15 cellular contexts compared by ENCODE assay signal in the genomic region with DNA sequence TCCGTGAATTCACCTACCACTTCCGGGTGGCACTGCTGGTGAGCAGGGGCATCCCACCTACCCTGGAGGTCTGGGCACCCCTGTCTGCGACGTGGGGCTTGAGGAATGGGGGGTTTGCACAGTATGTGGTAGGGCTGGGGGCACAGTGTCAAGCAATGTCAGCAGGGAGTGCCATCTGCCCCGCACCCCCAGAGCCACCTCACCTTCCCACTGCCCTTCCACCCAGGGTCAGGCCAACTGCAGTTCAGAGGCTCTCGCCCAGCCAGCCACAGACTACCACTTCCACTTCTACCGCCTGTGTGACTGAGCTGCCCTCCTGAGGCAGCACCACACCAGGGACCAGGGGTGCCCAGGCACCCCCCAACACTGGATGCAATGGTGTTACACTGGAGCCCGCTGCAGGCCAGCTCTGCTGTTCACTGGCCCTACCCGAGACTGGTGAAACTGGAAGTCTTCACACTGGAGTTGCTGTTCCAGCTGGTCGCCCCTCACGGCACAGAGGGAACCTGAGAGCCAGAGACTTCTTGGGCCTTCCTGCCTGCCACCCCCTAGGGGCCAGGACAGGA. TPM values are rescaled to one million over a fixed set of nuclear protein-coding genes. Genes with fewer than 3 reads are reported as not detected.
DNase-seq lines count a peak whose midpoint lies in the region; ATAC-seq and TF ChIP-seq lines count a peak whose summit lies in the region.
"Had no signal": no experiment of that assay in that cellular context is flagged by ENCODE, and none has a peak within 500 bp of the region (broad histone marks: within the 10 kb centered on the region; RNA-seq: fewer than 3 reads in every experiment).

No MANE protein-coding gene starts in this region.

- H3K4me1 ChIP-seq in spleen (peaks cover 0 to 44% (median 2%) of the 10 kb centered on the region in 6 donors), testis (no peaks in the 10 kb centered on the region)

- H3K9me3 ChIP-seq in spleen (no peaks in the 10 kb centered on the region), testis (no peaks in the 10 kb centered on the region)

- TF ChIP-seq POLR2A in spleen (IDR thresholded peaks at IDR 0.05) = no peak
- no peak for TF ChIP-seq POLR2A in testis (IDR thresholded peaks at IDR 0.05)

- H3K27me3 ChIP-seq in dorsolateral prefrontal cortex (no peaks in the 10 kb centered on the region), spleen (replicated peaks in 1 of 7) (no peaks in the 10 kb centered on the region), testis (no peaks in the 10 kb centered on the region)
- H3K27me3 ChIP-seq: cardiac muscle cell had no signal

- H3K4me3 ChIP-seq in dorsolateral prefrontal cortex (no peak overlapping the region), spleen (no peak overlapping the region), testis (no peak overlapping the region)
- H3K4me3 ChIP-seq: cardiac muscle cell had no signal

- WGBS in spleen, 5 donors = 81 to 89% (median 84%) methylated on average over 7 to 11 of the region's 11 CpGs
- 81% methylated on average over 11 of the region's 11 CpGs; no CpG with 5 or more reads in 1 of the 2 donors for WGBS in testis, 2 donors

- TF ChIP-seq CTCF in dorsolateral prefrontal cortex (IDR thresholded peaks at IDR 0.05 in 54 of 56, conservative IDR thresholded peaks at IDR 0.05 in 2 of 56; ENCODE audit: low read depth in 1 of 56, partially characterized antibody in 56 of 56) = no peak
- TF ChIP-seq CTCF in spleen (IDR thresholded peaks at IDR 0.05 in 8 of 11, conservative IDR thresholded peaks at IDR 0.05 in 3 of 11) = no peak
- TF ChIP-seq CTCF in testis (IDR thresholded peaks at IDR 0.05) = no peak

- H3K36me3 ChIP-seq in spleen (peaks cover 0 to 78% (median 61%) of the 10 kb centered on the region in 6 donors), testis (ENCODE audit: low read depth, missing control alignments) (no peaks in the 10 kb centered on the region)

- DNase-seq in dorsolateral prefrontal cortex = no peak
- DNase-seq in spleen = peak; percentile 68
- no peak for DNase-seq in testis
- DNase-seq in middle frontal gyrus (ENCODE audit: extremely low spot score, low spot score) = no peak
- no peak for DNase-seq in stimulated activated naive CD4-positive, alpha-beta T cell treated with Interleukin-2 at 50 U/mL for 16 hours (lab: John Stamatoyannopoulos, UW)
- DNase-seq: activated CD4-positive, CD25-positive, alpha-beta regulatory T cell; effector CD8-positive, alpha-beta T cell; HCEC 1CT; NCI-H187 treated with DMSO at 0.1 percent for 48 hours; SIG-M5; stimulated activated CD4-positive, alpha-beta T cell treated with anti-CD3 and anti-CD28 coated beads, Interleukin-4, amount 100 ng/mL, for 4 hours; T-helper 17 cell; trophoblast cell had no signal

- peak; percentile 42 for ATAC-seq in GM21423 (IDR thresholded peaks at IDR 0.05; ENCODE audit: unreplicated experiment)
- ATAC-seq: T-helper 17 cell had no signal

- H3K27ac ChIP-seq in dorsolateral prefrontal cortex (peak overlapping the region in 34 of 59 donors; percentile 1 to 100 (median 98)), spleen (no peak overlapping the region), testis (no peak overlapping the region)

- intact Hi-C loops in dorsolateral prefrontal cortex (cut with DNase I) = no loop called here
- intact Hi-C loops in spleen (cut with DNase I; ENCODE audit: low total_unique reads) = no loop called here
- intact Hi-C loops in testis (cut with DNase I; ENCODE audit: low total_unique reads) = no loop called here

RNA-seq across cellular contexts. Expression of a gene that starts 6.5 kb away (rescaled TPM):
- total RNA-seq in dorsolateral prefrontal cortex (100 to 1,000 TPM in 1 of 120 experiments, 10 to 100 TPM in 119; 40.6 to 123 (median 65.5) TPM), spleen (10 to 100 TPM; 52.4 to 85.2 (median 62.0) TPM), testis (10 to 100 TPM; 46.7 to 55.6 TPM)
- polyA plus RNA-seq in spleen (100 to 1,000 TPM; 122 to 185 (median 125) TPM), testis (ENCODE audit: insufficient read depth, low read depth, low replicate concordance) (162 TPM)

RNA-seq across cellular contexts. Expression of a gene that starts 6.8 kb away (rescaled TPM):
- 10 to 100 TPM in 100 of 120 experiments, 1 to 10 TPM in 20; 4.7 to 24.3 (median 13.8) TPM for total RNA-seq in dorsolateral prefrontal cortex
- 10 to 100 TPM in 5 of 7 donors, 1 to 10 TPM in 2; 8.9 to 17.2 (median 14.8) TPM for total RNA-seq in spleen
- polyA plus RNA-seq in spleen = 10 to 100 TPM in 2 of 3 donors, 1 to 10 TPM in 1; 7.3 to 16.7 (median 15.9) TPM
- 10 to 100 TPM; 22.7 to 31.5 TPM for total RNA-seq in testis
- 27.3 TPM for polyA plus RNA-seq in testis (ENCODE audit: insufficient read depth, low read depth, low replicate concordance)

RNA-seq across cellular contexts. Expression of a gene that starts 30.9 kb away (rescaled TPM):
- total RNA-seq in dorsolateral prefrontal cortex = 100 to 1,000 TPM in 23 of 120 experiments, 10 to 100 TPM in 97; 47.3 to 195 (median 80.7) TPM
- total RNA-seq in spleen = 10 to 100 TPM in 6 of 7 donors, 1 to 10 TPM in 1; 8.6 to 25.6 (median 12.9) TPM
- polyA plus RNA-seq in spleen = 1 to 10 TPM; 2.2 to 6.7 (median 3.3) TPM
- total RNA-seq in testis = 10 to 100 TPM; 24.5 to 39.8 TPM
- 21.1 TPM for polyA plus RNA-seq in testis (ENCODE audit: insufficient read depth, low read depth, low replicate concordance)

RNA-seq across cellular contexts. Expression of a gene that starts 33.5 kb away (rescaled TPM):
- 100 to 1,000 TPM in 87 of 120 experiments, 10 to 100 TPM in 33; 23.0 to 708 (median 141) TPM for total RNA-seq in dorsolateral prefrontal cortex
- total RNA-seq in spleen = 1 to 10 TPM in 1 of 7 donors, under 1 TPM in 6; 0.32 to 1.5 (median 0.79) TPM
- polyA plus RNA-seq in spleen = under 1 TPM; 0.15 to 0.50 (median 0.45) TPM
- 10 to 100 TPM in 1 of 2 donors, 1 to 10 TPM in 1; 9.2 to 10.7 TPM for total RNA-seq in testis
- polyA plus RNA-seq in testis (ENCODE audit: insufficient read depth, low read depth, low replicate concordance) = 15.2 TPM

RNA-seq across cellular contexts. Expression of a gene that starts 42.2 kb away (rescaled TPM):
- total RNA-seq in dorsolateral prefrontal cortex = 100 to 1,000 TPM in 112 of 120 experiments, 10 to 100 TPM in 8; 72.8 to 347 (median 162) TPM
- total RNA-seq in spleen = 10 to 100 TPM in 5 of 7 donors, 1 to 10 TPM in 2; 2.8 to 20.6 (median 11.1) TPM
- polyA plus RNA-seq in spleen = 10 to 100 TPM in 2 of 3 donors, 1 to 10 TPM in 1; 5.5 to 16.8 (median 14.6) TPM
- total RNA-seq in testis = 100 to 1,000 TPM in 1 of 2 donors, 10 to 100 TPM in 1; 73.5 to 123 TPM
- polyA plus RNA-seq in testis (ENCODE audit: insufficient read depth, low read depth, low replicate concordance) = 80.8 TPM

Comparison
In these comparisons a context has a peak if more than half of its experiments do, and no peak if none do; other contexts are left out.
1. H3K27ac ChIP-seq: peak in dorsolateral prefrontal cortex (34 of 59); none in spleen (0 of 8) and testis (0 of 2).